8 cellular contexts compared by ENCODE assay signal in genomic region chr14:60514378-60515243, GRCh38. TPM values are rescaled to one million over a fixed set of nuclear protein-coding genes. Genes with fewer than 3 reads are reported as not detected.
DNase-seq lines count a peak whose midpoint lies in the region; ATAC-seq and TF ChIP-seq lines count a peak whose summit lies in the region.

No MANE protein-coding gene starts in this region.

- no peaks in the 10 kb centered on the region for H3K36me3 Mint-ChIP-seq in T-cell

- no peak overlapping the region for H3K27ac Mint-ChIP-seq in T-cell

- H3K27ac ChIP-seq in HUES6 (ENCODE audit: low read depth, low read length): no peak overlapping the region
- H3K27ac ChIP-seq in foreskin keratinocyte: no peak overlapping the region
- no peak overlapping the region for H3K27ac ChIP-seq in sigmoid colon
- no peak overlapping the region for H3K27ac ChIP-seq in effector memory CD4-positive, alpha-beta T cell (ENCODE audit: insufficient read depth, low read length, poor library complexity, severe bottlenecking)

- H3K9me3 ChIP-seq in HUES6 (ENCODE audit: control insufficient read depth, insufficient read depth, low read depth, low read length): no peaks in the 10 kb centered on the region
- no peaks in the 10 kb centered on the region for H3K9me3 ChIP-seq in sigmoid colon
- no peaks in the 10 kb centered on the region for H3K9me3 ChIP-seq in effector memory CD4-positive, alpha-beta T cell (ENCODE audit: control insufficient read depth, low read length)

- peak overlapping the region; percentile 13 to 62 (median 36) for H3K4me3 Mint-ChIP-seq in T-cell

- DNase-seq in DMS153 treated with DMSO at 0.1 percent for 48 hours (lab: John Stamatoyannopoulos, UW; ENCODE audit: unreplicated experiment): peak; percentile 46
- DNase-seq in DMS153 (lab: John Stamatoyannopoulos, UW): no peak
- DNase-seq in T-cell: no peak
- DNase-seq in foreskin keratinocyte: no peak
- DNase-seq in sigmoid colon: no peak
- DNase-seq in stimulated activated CD4-positive, alpha-beta T cell treated with anti-CD3 and anti-CD28 coated beads, Interleukin-4, amount 100 ng/mL, for 4 hours: no peak
- DNase-seq in effector memory CD4-positive, alpha-beta T cell: no peak

- H3K4me1 ChIP-seq in HUES6 (ENCODE audit: control insufficient read depth, insufficient read depth, low read length) (peaks cover 29% of the 10 kb centered on the region), foreskin keratinocyte (no peaks in the 10 kb centered on the region), sigmoid colon (peaks cover 0 to 37% (median 32%) of the 10 kb centered on the region in 4 donors)
- H3K4me1 ChIP-seq in effector memory CD4-positive, alpha-beta T cell (ENCODE audit: control insufficient read depth, insufficient read depth, low read length, poor library complexity, severe bottlenecking): peaks cover 22% of the 10 kb centered on the region

- H3K4me3 ChIP-seq in HUES6 (ENCODE audit: low read depth, low read length) (peak overlapping the region; percentile 65), sigmoid colon (peak overlapping the region in 3 of 4 donors; percentile 20 to 43 (median 41))
- no peak overlapping the region for H3K4me3 ChIP-seq in effector memory CD4-positive, alpha-beta T cell (ENCODE audit: insufficient read depth, low read depth, low read length, poor library complexity, severe bottlenecking)

- peaks cover 57 to 66% of the 10 kb centered on the region in 2 donors for H3K27me3 Mint-ChIP-seq in T-cell

- 3 to 4% methylated on average over 70 of the region's 70 CpGs for WGBS in sigmoid colon, 2 donors

- peaks cover 0 to 2% (median 0%) of the 10 kb centered on the region in 3 donors for H3K9me3 Mint-ChIP-seq in T-cell

- ATAC-seq in T-cell (replicated peaks in 1 of 4) (peak in 2 of 4 experiments; percentile 30 to 43), foreskin keratinocyte (peak; percentile 67)

- TF ChIP-seq POLR2A in sigmoid colon (IDR thresholded peaks at IDR 0.05): no peak

- H3K9ac ChIP-seq in HUES6 (ENCODE audit: low read length): no peak overlapping the region

- peaks cover 96% of the 10 kb centered on the region for H3K27me3 ChIP-seq in HUES6 (ENCODE audit: control insufficient read depth, insufficient read depth, low read length)
- H3K27me3 ChIP-seq in foreskin keratinocyte: peaks cover 100% of the 10 kb centered on the region
- H3K27me3 ChIP-seq in sigmoid colon: peaks cover 52 to 88% (median 69%) of the 10 kb centered on the region in 3 donors
- H3K27me3 ChIP-seq in effector memory CD4-positive, alpha-beta T cell (replicated peaks; ENCODE audit: control insufficient read depth, insufficient read depth, low read length, poor library complexity, severe bottlenecking): peaks cover 65% of the 10 kb centered on the region

- CTCF ChIA-PET in T-cell (lab: Charles Lee): interaction anchor here in 1 of 2 donors (0.8 kb wide), 1 partner anchor 165 kb away, joined by 4 read pairs; no protein-coding TSS in a partner anchor

- H3K4me1 Mint-ChIP-seq in T-cell: peaks cover 16 to 29% (median 21%) of the 10 kb centered on the region in 3 donors

- intact Hi-C loops in sigmoid colon (cut with DNase I): no loop called here

- no peak for TF ChIP-seq EP300 in sigmoid colon (IDR thresholded peaks at IDR 0.05)

- H3K36me3 ChIP-seq in HUES6 (ENCODE audit: control insufficient read depth, insufficient read depth, low read length): no peaks in the 10 kb centered on the region
- no peaks in the 10 kb centered on the region for H3K36me3 ChIP-seq in sigmoid colon
- no peaks in the 10 kb centered on the region for H3K36me3 ChIP-seq in effector memory CD4-positive, alpha-beta T cell (ENCODE audit: control insufficient read depth, insufficient read depth, low read length)

- POLR2A ChIA-PET in T-cell (lab: Charles Lee): interaction anchor here in 1 of 2 donors (0.6 kb wide), 1 partner anchor 385 kb away, joined by 4 read pairs; no protein-coding TSS in a partner anchor

- TF ChIP-seq CTCF in foreskin keratinocyte (conservative IDR thresholded peaks at IDR 0.05): peak; percentile 55
- peak in 1 of 4 experiments; percentile 35 for TF ChIP-seq CTCF in sigmoid colon (IDR thresholded peaks at IDR 0.05)

RNA-seq across cellular contexts. Expression of gene SIX6, which starts 5.7 kb away (rescaled TPM):
- total RNA-seq in T-cell: not detected
- total RNA-seq in foreskin keratinocyte: not detected in 2 replicates
- polyA plus RNA-seq in foreskin keratinocyte: not detected in 2 replicates
- not detected for total RNA-seq in sigmoid colon
- not detected for polyA plus RNA-seq in sigmoid colon

RNA-seq across cellular contexts. Expression of gene C14orf39, which starts 28.7 kb away (rescaled TPM):
- total RNA-seq in T-cell (not detected), foreskin keratinocyte (not detected in 2 replicates), sigmoid colon (1 to 10 TPM in 1 of 4 donors, under 1 TPM in 2, not detected in 1; 0.16 to 1.6 (median 0.36) TPM)
- polyA plus RNA-seq in foreskin keratinocyte (not detected in 2 replicates), sigmoid colon (not detected)
